ENCODE assay signal across 8 cellular contexts in the genomic region with DNA sequence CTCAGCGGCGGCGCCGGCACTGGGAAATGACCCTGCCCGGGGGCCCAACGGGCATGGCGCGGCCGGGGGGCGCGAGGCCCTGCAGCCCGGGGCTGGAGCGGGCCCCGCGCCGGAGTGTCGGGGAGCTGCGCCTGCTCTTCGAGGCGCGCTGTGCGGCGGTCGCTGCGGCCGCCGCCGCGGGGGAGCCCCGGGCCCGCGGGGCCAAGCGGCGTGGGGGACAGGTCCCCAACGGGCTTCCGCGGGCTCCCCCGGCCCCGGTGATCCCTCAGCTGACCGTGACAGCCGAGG. TPM values are rescaled to one million over a fixed set of nuclear protein-coding genes. Genes with fewer than 3 reads are reported as not detected.
A peak's percentile ranks its signal among the peaks of the same experiment; 100 is the strongest.
DNase-seq lines count a peak whose midpoint lies in the region; ATAC-seq and TF ChIP-seq lines count a peak whose summit lies in the region.

No MANE protein-coding gene starts in this region.

- H3K9me3 Mint-ChIP-seq in chondrocyte (ENCODE audit: low read depth), result peaks cover 3% of the 10 kb centered on the region
- H3K9me3 Mint-ChIP-seq in activated T-helper 2 cell treated with anti-CD3 and anti-CD28 coated beads, Interferon-gamma antibody, Interleukin-2, Interleukin-4, amounts not matched to agents 10 μg/mL and 5 μg/mL and 100 μg/mL, durations not matched to agents 14 hours and 24 hours and 36 hours, result peaks cover 4% of the 10 kb centered on the region

- H3K27ac Mint-ChIP-seq in chondrocyte (ENCODE audit: unreplicated experiment), result no peak overlapping the region
- no peak overlapping the region for H3K27ac Mint-ChIP-seq in activated T-helper 2 cell treated with anti-CD3 and anti-CD28 coated beads, Interferon-gamma antibody, Interleukin-2, Interleukin-4, amounts not matched to agents 10 μg/mL and 5 μg/mL and 100 μg/mL, durations not matched to agents 14 hours and 24 hours and 36 hours

- DNase-seq in chondrocyte (ENCODE audit: low spot score), result no peak
- no peak for DNase-seq in omental fat pad (ENCODE audit: low spot score)
- no peak for DNase-seq in NCI-H774 (lab: John Stamatoyannopoulos, UW)
- DNase-seq in activated T-helper 2 cell treated with anti-CD3 and anti-CD28 coated beads, Interferon-gamma antibody, Interleukin-2, Interleukin-4, amounts not matched to agents 10 μg/mL and 5 μg/mL and 100 μg/mL, durations not matched to agents 14 hours and 24 hours and 36 hours (ENCODE audit: low spot score), result no peak

- H3K27me3 Mint-ChIP-seq in chondrocyte (ENCODE audit: low read depth), result peaks cover 33% of the 10 kb centered on the region
- H3K27me3 Mint-ChIP-seq in activated T-helper 2 cell treated with anti-CD3 and anti-CD28 coated beads, Interferon-gamma antibody, Interleukin-2, Interleukin-4, amounts not matched to agents 10 μg/mL and 5 μg/mL and 100 μg/mL, durations not matched to agents 14 hours and 24 hours and 36 hours (ENCODE audit: low read depth), result peaks cover 26% of the 10 kb centered on the region

- H3K4me1 Mint-ChIP-seq in chondrocyte (ENCODE audit: low read depth), result peaks cover 19% of the 10 kb centered on the region
- peaks cover 27% of the 10 kb centered on the region for H3K4me1 Mint-ChIP-seq in activated T-helper 2 cell treated with anti-CD3 and anti-CD28 coated beads, Interferon-gamma antibody, Interleukin-2, Interleukin-4, amounts not matched to agents 10 μg/mL and 5 μg/mL and 100 μg/mL, durations not matched to agents 14 hours and 24 hours and 36 hours (ENCODE audit: low read depth)

- TF ChIP-seq CTCF in chondrocyte (IDR thresholded peaks at IDR 0.05), result no peak
- TF ChIP-seq CTCF in omental fat pad (IDR thresholded peaks at IDR 0.05), result no peak

- peak overlapping the region; percentile 42 for H3K4me3 Mint-ChIP-seq in chondrocyte (ENCODE audit: unreplicated experiment)
- no peak overlapping the region for H3K4me3 Mint-ChIP-seq in activated T-helper 2 cell treated with anti-CD3 and anti-CD28 coated beads, Interferon-gamma antibody, Interleukin-2, Interleukin-4, amounts not matched to agents 10 μg/mL and 5 μg/mL and 100 μg/mL, durations not matched to agents 14 hours and 24 hours and 36 hours (ENCODE audit: low read depth)

- intact Hi-C loops in activated T-helper 2 cell treated with anti-CD3 and anti-CD28 coated beads, Interferon-gamma antibody, Interleukin-2, Interleukin-4, amounts not matched to agents 10 μg/mL and 5 μg/mL and 100 μg/mL, durations not matched to agents 14 hours and 24 hours and 36 hours (cut with micrococcal nuclease), result loop anchor here (1.0 to 5.0 kb wide), 6 partner anchors 19 to 778 kb away; partner anchors contain the start of genes EHD4, GANC, LTK and TMEM87A

- ATAC-seq in HG03095 (IDR thresholded peaks at IDR 0.05; ENCODE audit: unreplicated experiment), result peak; percentile 22
- ATAC-seq in omental fat pad (ENCODE audit: low FRiP score), result peak; percentile 4
- no peak for ATAC-seq in HG03159 (IDR thresholded peaks at IDR 0.05; ENCODE audit: unreplicated experiment)
- no peak for ATAC-seq in HG03097 (IDR thresholded peaks at IDR 0.05; ENCODE audit: low FRiP score, unreplicated experiment)

- H3K4me3 ChIP-seq in GM08714 (ENCODE audit: low read length), result peak overlapping the region; percentile 38; the same call in 1 of the 2 replicates

- H3K36me3 Mint-ChIP-seq in chondrocyte (ENCODE audit: low read depth), result peaks cover 1% of the 10 kb centered on the region
- H3K36me3 Mint-ChIP-seq in activated T-helper 2 cell treated with anti-CD3 and anti-CD28 coated beads, Interferon-gamma antibody, Interleukin-2, Interleukin-4, amounts not matched to agents 10 μg/mL and 5 μg/mL and 100 μg/mL, durations not matched to agents 14 hours and 24 hours and 36 hours (ENCODE audit: low read depth), result peaks cover 3% of the 10 kb centered on the region

RNA-seq across cellular contexts. Expression of gene ITPKA, which starts 0.2 kb away (rescaled TPM):
- total RNA-seq in chondrocyte (0.32 to 0.36 TPM in 2 of 3 replicates, not detected in the other), omental fat pad (1 to 10 TPM in 2 of 4 donors, not detected in 2; 1.2 to 2.0 TPM)
- total RNA-seq in activated T-helper 2 cell treated with anti-CD3 and anti-CD28 coated beads, Interferon-gamma antibody, Interleukin-2, Interleukin-4, amounts not matched to agents 10 μg/mL and 5 μg/mL and 100 μg/mL, durations not matched to agents 14 hours and 24 hours and 36 hours, result 4.7 and 5.7 TPM in 2 replicates

RNA-seq across cellular contexts. Expression of gene LTK, which starts 19.8 kb away (rescaled TPM):
- total RNA-seq in chondrocyte, result 0.73 to 1.4 TPM (median 1.0 TPM) in 3 replicates
- 1 to 10 TPM in 1 of 4 donors, under 1 TPM in 2, not detected in 1; 0.19 to 1.3 (median 0.84) TPM for total RNA-seq in omental fat pad
- 0.18 and 0.25 TPM in 2 replicates for total RNA-seq in activated T-helper 2 cell treated with anti-CD3 and anti-CD28 coated beads, Interferon-gamma antibody, Interleukin-2, Interleukin-4, amounts not matched to agents 10 μg/mL and 5 μg/mL and 100 μg/mL, durations not matched to agents 14 hours and 24 hours and 36 hours

RNA-seq across cellular contexts. Expression of gene RPAP1, which starts 50.2 kb away (rescaled TPM):
- total RNA-seq in chondrocyte (25.5 to 38.1 TPM (median 29.9 TPM) in 3 replicates), omental fat pad (10 to 100 TPM; 16.4 to 29.1 (median 20.3) TPM)
- total RNA-seq in activated T-helper 2 cell treated with anti-CD3 and anti-CD28 coated beads, Interferon-gamma antibody, Interleukin-2, Interleukin-4, amounts not matched to agents 10 μg/mL and 5 μg/mL and 100 μg/mL, durations not matched to agents 14 hours and 24 hours and 36 hours, result 60.1 and 66.6 TPM in 2 replicates

Comparison
In these comparisons a context has a peak if more than half of its experiments do, and no peak if none do; other contexts are left out.
1. ATAC-seq: peak in HG03095 (single experiment) and omental fat pad (single experiment); none in HG03159 (single experiment) and HG03097 (single experiment).